Comparison of ENCODE assay signal across 8 cellular contexts in genomic region chr7:21945374-21946227, GRCh38. TPM values are rescaled to one million over a fixed set of nuclear protein-coding genes. Genes with fewer than 3 reads are reported as not detected.
DNase-seq lines count a peak whose midpoint lies in the region; ATAC-seq, FAIRE-seq and TF ChIP-seq lines count a peak whose summit lies in the region.

Gene CDCA7L (minus strand): TSS chr7:21945899. CDS start chr7:21945804, 95 bp downstream.

- TF ChIP-seq CTCF in CD14-positive monocyte (IDR thresholded peaks at IDR 0.05), result no peak
- no peak for TF ChIP-seq CTCF in endothelial cell of umbilical vein (IDR thresholded peaks at IDR 0.05; ENCODE audit: extremely low read depth in 1 of 2, insufficient read depth in 1 of 2, low read depth in 1 of 2, low read length in 2 of 2)

- peaks cover 42% of the 10 kb centered on the region for H3K79me2 ChIP-seq in endothelial cell of umbilical vein (ENCODE audit: control insufficient read depth, insufficient read depth, low read length)

- intact Hi-C loops in CD14-positive monocyte (cut with micrococcal nuclease) (no loop called here), endothelial cell of umbilical vein (cut with micrococcal nuclease) (loop anchor here (1.0 to 10.0 kb wide), 9 partner anchors 15 to 1161 kb away; partner anchors contain the start of gene SP8)

- H3K4me1 Mint-ChIP-seq in CD14-positive monocyte, result peaks cover 46% of the 10 kb centered on the region

- no peaks in the 10 kb centered on the region for H3K36me3 ChIP-seq in endothelial cell of umbilical vein (ENCODE audit: control insufficient read depth in 2 of 2, extremely low read depth in 1 of 2, insufficient read depth in 2 of 2, low read length in 2 of 2)

- TF ChIP-seq POLR2A in endothelial cell of umbilical vein (IDR thresholded peaks at IDR 0.05; ENCODE audit: low read depth, low read length), result peak; percentile 92

- H3K27me3 ChIP-seq in endothelial cell of umbilical vein (ENCODE audit: control insufficient read depth in 2 of 2, insufficient read depth in 2 of 2, low read length in 2 of 2), result no peaks in the 10 kb centered on the region
- H3K27me3 ChIP-seq in mononuclear cell (ENCODE audit: insufficient read depth, low read length), result no peaks in the 10 kb centered on the region

- no peaks in the 10 kb centered on the region for H3K36me3 Mint-ChIP-seq in CD14-positive monocyte

- TSS peak; percentile 43 for BruUV-seq in endothelial cell of umbilical vein (replicated peaks; lab: Mats Ljungman, UMichigan)

- H3K4me3 Mint-ChIP-seq in CD14-positive monocyte, result peak within 1 kb of the TSS; percentile 93 to 100

- H3K27ac ChIP-seq in endothelial cell of umbilical vein (ENCODE audit: insufficient read depth, low read depth, low read length), result peak within 1 kb of the TSS; percentile 91

- no peaks in the 10 kb centered on the region for H3K9me1 ChIP-seq in endothelial cell of umbilical vein (replicated peaks; ENCODE audit: control insufficient read depth, extremely low read depth, insufficient read depth, low read length)

- DNase-seq in CD14-positive monocyte (ENCODE audit: low spot score) (no peak), NCI-H69 (lab: John Stamatoyannopoulos, UW) (peak; percentile 95), endothelial cell of umbilical vein (ENCODE audit: low read depth, low spot score) (peak; percentile 82)
- DNase-seq in activated CD8-positive, alpha-beta memory T cell treated with anti-CD3 and anti-CD28 coated beads for 48 hours (ENCODE audit: low read depth in 2 of 3, low spot score in 2 of 3), result peak; percentile 49 to 58 (median 49)
- peak; percentile 48 for DNase-seq in stimulated activated CD8-positive, alpha-beta memory T cell treated with anti-CD3 and anti-CD28 coated beads, Interleukin-7, amount 100 ng/mL, for 24 hours (ENCODE audit: low read depth)

- dilution Hi-C loops in endothelial cell of umbilical vein (cut with MboI; ENCODE audit: extremely low pct_ligation_motif_present, low sequenced_read_pairs), result no loop called here

- peak within 1 kb of the TSS; percentile 88 for H3K9ac ChIP-seq in endothelial cell of umbilical vein (replicated peaks; ENCODE audit: extremely low read depth, insufficient read depth, low read length)

- no peaks in the 10 kb centered on the region for H3K9me3 Mint-ChIP-seq in CD14-positive monocyte

- peak within 1 kb of the TSS in 5 of 7 donors; percentile 54 to 82 (median 71) for H3K27ac Mint-ChIP-seq in CD14-positive monocyte

- H3K27me3 Mint-ChIP-seq in CD14-positive monocyte (ENCODE audit: low read depth in 3 of 3), result peaks cover 2 to 6% (median 5%) of the 10 kb centered on the region in 3 donors

- H4K20me1 ChIP-seq in endothelial cell of umbilical vein (replicated peaks; ENCODE audit: control insufficient read depth, extremely low read depth, insufficient read depth, low read length), result no peaks in the 10 kb centered on the region

- POLR2A ChIA-PET in endothelial cell of umbilical vein (lab: Charles Lee), result interaction anchor here (1.0 to 1.6 kb wide), 5 partner anchors 14 to 94 kb away, joined by 3 to 5 read pairs (median 3); no protein-coding TSS in a partner anchor

- H3K4me3 ChIP-seq in endothelial cell of umbilical vein (replicated peaks in 1 of 3; ENCODE audit: insufficient read depth in 1 of 3, low read depth in 1 of 3, low read length in 3 of 3) (peak within 1 kb of the TSS; percentile 59 to 91 (median 80)), mononuclear cell (ENCODE audit: low read length) (peak within 1 kb of the TSS; percentile 58)

- H2AFZ ChIP-seq in endothelial cell of umbilical vein (ENCODE audit: low read depth, low read length), result peak within 1 kb of the TSS; percentile 91

- CTCF ChIA-PET in endothelial cell of umbilical vein (lab: Charles Lee), result interaction anchor here (1.0 to 2.0 kb wide), 9 partner anchors 9 to 692 kb away, joined by 3 to 9 read pairs (median 4); no protein-coding TSS in a partner anchor

- peak within 1 kb of the TSS; percentile 85 for H3K4me2 ChIP-seq in endothelial cell of umbilical vein (ENCODE audit: insufficient read depth, low read length)

- no peak for FAIRE-seq in endothelial cell of umbilical vein (lab: Jason Lieb, UNC)

- H3K9me3 ChIP-seq in endothelial cell of umbilical vein (replicated peaks; ENCODE audit: control insufficient read depth, insufficient read depth, low read length), result no peaks in the 10 kb centered on the region
- no peaks in the 10 kb centered on the region for H3K9me3 ChIP-seq in mononuclear cell (ENCODE audit: low read depth, low read length)

- H3K4me1 ChIP-seq in endothelial cell of umbilical vein (ENCODE audit: control insufficient read depth, extremely low read depth, insufficient read depth, low read length) (peaks cover 52% of the 10 kb centered on the region), mononuclear cell (ENCODE audit: insufficient read depth, low read length) (peaks cover 62% of the 10 kb centered on the region)

- peak; percentile 74 for ATAC-seq in GM19351 (IDR thresholded peaks at IDR 0.05; ENCODE audit: unreplicated experiment)
- ATAC-seq in HG03460 (IDR thresholded peaks at IDR 0.05; ENCODE audit: unreplicated experiment), result peak; percentile 75

TF ChIP-seq in endothelial cell of umbilical vein, 7 proteins besides CTCF, POLR2A, EP300 and RAD21:
- TF ChIP-seq JUN (IDR thresholded peaks at IDR 0.05; ENCODE audit: borderline replicate concordance, insufficient read depth, insufficient read length, low read depth), result no peak
- TF ChIP-seq POLR2AphosphoS5 (IDR thresholded peaks at IDR 0.05; ENCODE audit: insufficient read depth, low read depth, low read length), result peak; percentile 80

RNA-seq across cellular contexts. Expression of gene CDCA7L, which starts in this region (rescaled TPM):
- polyA plus RNA-seq in CD14-positive monocyte (1 to 10 TPM; 2.5 to 3.1 TPM), endothelial cell of umbilical vein (53.9 and 68.4 TPM in 2 replicates)
- total RNA-seq in endothelial cell of umbilical vein (91.6 and 93.7 TPM in 2 replicates), mononuclear cell (19.8 TPM)
- polyA plus RNA-seq in endothelial cell of umbilical vein (2011; cell fraction: cytosol; rRNA removed), result 83.1 and 87.0 TPM in 2 replicates
- polyA plus RNA-seq in endothelial cell of umbilical vein (2011; cell fraction: nucleus; rRNA removed), result 105 and 109 TPM in 2 replicates
- 70.5 and 73.7 TPM in 2 replicates for polyA plus RNA-seq in endothelial cell of umbilical vein (2012)
- polyA minus RNA-seq in endothelial cell of umbilical vein, result 132 and 181 TPM in 2 replicates
- 34.2 TPM for polyA minus RNA-seq in endothelial cell of umbilical vein (2011; cell fraction: cytosol; rRNA and poly(A)+ RNA removed)
- polyA minus RNA-seq in endothelial cell of umbilical vein (2011; cell fraction: nucleus; rRNA and poly(A)+ RNA removed), result 92.5 and 108 TPM in 2 replicates

Comparison
In these comparisons a context has a peak if more than half of its experiments do, and no peak if none do; other contexts are left out.
1. RNA of gene CDCA7L (polyA plus RNA-seq): 53.9 to 109 TPM in endothelial cell of umbilical vein; 2.5 to 3.1 TPM in CD14-positive monocyte; every median in the first group is over 10 times any median in the second.